In the genomic region with DNA sequence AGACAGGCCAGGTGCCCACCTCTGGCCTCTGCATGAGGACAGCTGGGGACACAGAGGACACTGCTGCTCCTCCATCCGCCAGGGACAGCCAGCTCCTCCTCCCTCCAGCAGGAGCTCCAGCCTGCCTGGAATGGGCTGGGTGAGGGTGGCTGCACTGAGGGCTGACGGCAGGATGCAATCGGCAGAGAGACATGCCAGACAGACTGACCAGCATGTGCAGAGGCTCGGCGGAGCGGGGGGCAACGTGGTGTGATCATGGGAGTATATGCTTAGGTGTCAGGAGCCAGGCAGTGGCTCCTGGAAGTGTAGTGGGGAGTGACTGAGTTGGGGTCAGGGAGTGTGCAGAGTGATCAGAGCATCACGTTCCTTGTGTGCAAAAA, we compare ENCODE assay signal across 13 cellular contexts.
DNase-seq lines count a peak whose midpoint lies in the region; TF ChIP-seq lines count a peak whose summit lies in the region.
"Had no signal": no experiment of that assay in that cellular context is flagged by ENCODE, and none has a peak within 500 bp of the region (broad histone marks: within the 10 kb centered on the region; RNA-seq: fewer than 3 reads in every experiment).

No MANE protein-coding gene starts in this region.

- no peaks in the 10 kb centered on the region for H3K4me1 Mint-ChIP-seq in endodermal cell

- TF ChIP-seq CTCF in endodermal cell (conservative IDR thresholded peaks at IDR 0.05) = no peak

- no peaks in the 10 kb centered on the region for H3K4me1 ChIP-seq in endodermal cell (ENCODE audit: control insufficient read depth, insufficient read depth, low read length)
- H3K4me1 ChIP-seq: Peyer's patch had no signal

- H3K27ac Mint-ChIP-seq in endodermal cell = no peak overlapping the region

- no peaks in the 10 kb centered on the region for H3K36me3 ChIP-seq in endodermal cell (ENCODE audit: control insufficient read depth, insufficient read depth, low read length)
- H3K36me3 ChIP-seq: BLaER1 treated with 17β-estradiol and CSF1 and Interleukin-3, amounts not matched to agents 10 nM and 100 nM; Peyer's patch had no signal

- no peaks in the 10 kb centered on the region for H3K9me3 ChIP-seq in endodermal cell (ENCODE audit: control insufficient read depth, low read length)
- H3K9me3 ChIP-seq: Peyer's patch had no signal

- WGBS in endodermal cell (ENCODE audit: insufficient coverage in 1 of 2, insufficient read length in 1 of 2), 2 experiments = 77 to 88% methylated on average over 6 to 8 of the region's 8 CpGs

- H3K4me3 Mint-ChIP-seq in endodermal cell = no peak overlapping the region

- in situ Hi-C loops in G401 (cut with HindIII; ENCODE audit: low sequenced_read_pairs) = no loop called here

- no peak overlapping the region for H3K27ac ChIP-seq in endodermal cell (ENCODE audit: low read depth, low read length)
- H3K27ac ChIP-seq: BLaER1 treated with 17β-estradiol and CSF1 and Interleukin-3, amounts not matched to agents 10 nM and 100 nM; Peyer's patch had no signal

- no peaks in the 10 kb centered on the region for H3K9me3 Mint-ChIP-seq in endodermal cell

- DNase-seq in activated CD4-positive, alpha-beta T cell treated with anti-CD3 and anti-CD28 coated beads for 1 hour = peak; percentile 1
- DNase-seq in activated CD4-positive, alpha-beta T cell treated with anti-CD3 and anti-CD28 coated beads for 4 hours = no peak
- DNase-seq in G401 (ENCODE audit: low spot score) (peak; percentile 58), endodermal cell (peak; percentile 41), mesenteric fat pad (ENCODE audit: low spot score) (peak; percentile 83), NCI-H2171 (lab: John Stamatoyannopoulos, UW) (no peak), NCI-H1092 treated with DMSO at 0.1 percent for 48 hours (lab: John Stamatoyannopoulos, UW) (no peak), NCI-H524 treated with DMSO at 0.1 percent for 48 hours (lab: John Stamatoyannopoulos, UW) (no peak)
- DNase-seq: NCI-H1694, NCI-H748 treated with DMSO at 0.1 percent for 48 hours had no signal

- H3K4me3 ChIP-seq in endodermal cell (ENCODE audit: low read length) = no peak overlapping the region
- H3K4me3 ChIP-seq: BLaER1 treated with 17β-estradiol and CSF1 and Interleukin-3, amounts not matched to agents 10 nM and 100 nM; K562; Peyer's patch had no signal

- no peaks in the 10 kb centered on the region for H3K27me3 ChIP-seq in endodermal cell (ENCODE audit: control insufficient read depth, insufficient read depth, low read length, poor library complexity, severe bottlenecking)
- H3K27me3 ChIP-seq: BLaER1 treated with 17β-estradiol and CSF1 and Interleukin-3, amounts not matched to agents 10 nM and 100 nM; Peyer's patch had no signal

- no peaks in the 10 kb centered on the region for H3K36me3 Mint-ChIP-seq in endodermal cell (ENCODE audit: low read depth)

- no peak overlapping the region for H3K9ac ChIP-seq in endodermal cell (ENCODE audit: extremely low read depth, low read length, poor library complexity, severe bottlenecking)
- H3K9ac ChIP-seq: BLaER1 treated with 17β-estradiol and CSF1 and Interleukin-3, amounts not matched to agents 10 nM and 100 nM had no signal

- peaks cover 3% of the 10 kb centered on the region for H3K27me3 Mint-ChIP-seq in endodermal cell (ENCODE audit: insufficient read depth)

Comparison
In these comparisons a context has a peak if more than half of its experiments do, and no peak if none do; other contexts are left out.
1. DNase-seq: peak in activated CD4-positive, alpha-beta T cell treated with anti-CD3 and anti-CD28 coated beads for 1 hour (single experiment), G401 (single experiment), endodermal cell (single experiment) and mesenteric fat pad (single experiment); none in activated CD4-positive, alpha-beta T cell treated with anti-CD3 and anti-CD28 coated beads for 4 hours (0 of 2), NCI-H2171 (single experiment), NCI-H1092 treated with DMSO at 0.1 percent for 48 hours (single experiment) and NCI-H524 treated with DMSO at 0.1 percent for 48 hours (single experiment).